ENCODE assay signal across 8 cellular contexts in the genomic region with DNA sequence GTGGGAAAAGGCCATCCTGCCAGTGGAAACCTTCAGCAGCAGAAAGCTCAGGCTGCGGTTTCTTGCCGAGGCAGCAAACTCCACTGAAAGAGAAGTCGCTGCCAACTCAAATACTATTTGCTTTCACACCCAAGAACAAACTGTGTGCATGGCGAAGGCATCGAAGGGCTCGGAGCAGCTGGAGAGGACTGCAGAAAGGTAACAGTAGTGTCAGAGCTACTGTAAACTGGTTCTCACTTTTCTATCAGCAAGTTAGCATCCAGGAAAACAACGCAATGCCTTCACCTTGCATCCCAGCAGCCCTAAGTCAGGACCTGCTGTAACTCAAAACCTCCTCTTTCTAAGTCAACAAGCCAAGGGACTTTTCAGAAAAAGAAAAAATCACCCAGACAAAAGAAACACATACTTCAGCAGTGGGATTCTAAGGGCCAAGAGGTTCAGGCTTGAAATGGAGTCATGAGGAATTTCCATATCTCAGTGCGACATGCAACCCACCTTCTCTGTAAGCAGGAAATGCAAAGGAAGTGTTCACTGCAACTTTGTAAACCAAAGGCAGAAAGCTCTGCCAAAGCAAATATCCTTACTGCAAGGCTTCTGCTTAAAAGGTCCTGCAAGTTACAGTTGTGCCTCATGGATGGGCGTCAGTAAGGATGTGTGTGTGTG.
DNase-seq lines count a peak whose midpoint lies in the region; ATAC-seq and TF ChIP-seq lines count a peak whose summit lies in the region.

No MANE protein-coding gene starts in this region.

- no peaks in the 10 kb centered on the region for H4K20me1 ChIP-seq in SU-DHL-6 (ENCODE audit: low read depth, low read length)

- H3K4me2 ChIP-seq in SU-DHL-6 (ENCODE audit: low read depth, low read length, poor library complexity, severe bottlenecking): peak overlapping the region; percentile 67

- no peaks in the 10 kb centered on the region for H3K79me2 ChIP-seq in SU-DHL-6 (ENCODE audit: insufficient read depth, low read length)

- peak overlapping the region; percentile 55 for H2AFZ ChIP-seq in SU-DHL-6 (ENCODE audit: low read depth, low read length, severe bottlenecking)

- H3K9ac ChIP-seq in SU-DHL-6 (ENCODE audit: low read length): peak overlapping the region; percentile 0; the same call in 1 of the 2 replicates
- peak overlapping the region; percentile 38 for H3K9ac ChIP-seq in endocrine pancreas (ENCODE audit: control insufficient read depth, insufficient read depth, low read length)
- H3K9ac ChIP-seq in mucosa of rectum (ENCODE audit: low read depth in 1 of 2, low read length in 2 of 2): no peak overlapping the region

- DNase-seq in NOMO-1 (lab: John Stamatoyannopoulos, UW; ENCODE audit: unreplicated experiment in 2 of 2) (peak; percentile 10 to 40), NOMO-1 treated with dmso at 0.1 percent for 144 hours (lab: John Stamatoyannopoulos, UW; ENCODE audit: unreplicated experiment) (no peak), SKM-1 (lab: John Stamatoyannopoulos, UW; ENCODE audit: unreplicated experiment) (no peak)

- no peaks in the 10 kb centered on the region for H3K9me2 ChIP-seq in SU-DHL-6 (replicated peaks; ENCODE audit: insufficient read depth, low read length)

- no peak for ATAC-seq in HG03439 (IDR thresholded peaks at IDR 0.05; ENCODE audit: unreplicated experiment)
- ATAC-seq in HG02763 (IDR thresholded peaks at IDR 0.05; ENCODE audit: unreplicated experiment): no peak

- H3K27ac ChIP-seq in SU-DHL-6 (ENCODE audit: low read depth, low read length) (peak overlapping the region; percentile 86), mucosa of rectum (ENCODE audit: low read depth in 2 of 2, low read length in 2 of 2) (peak overlapping the region; percentile 46 to 72)

- H3K36me3 ChIP-seq in SU-DHL-6 (ENCODE audit: low read length) (no peaks in the 10 kb centered on the region), endocrine pancreas (ENCODE audit: control insufficient read depth, insufficient read depth, low read length) (no peaks in the 10 kb centered on the region), mucosa of rectum (ENCODE audit: control insufficient read depth in 2 of 2, insufficient read depth in 2 of 2, low read length in 2 of 2) (no peaks in the 10 kb centered on the region)

- no peak for TF ChIP-seq CTCF in SU-DHL-6 (IDR thresholded peaks at IDR 0.05; ENCODE audit: insufficient read depth, low read length, poor library complexity, severe bottlenecking)

- no peaks in the 10 kb centered on the region for H3K9me3 ChIP-seq in SU-DHL-6 (ENCODE audit: insufficient read depth, low read length)
- H3K9me3 ChIP-seq in endocrine pancreas (ENCODE audit: control insufficient read depth, low read length): no peaks in the 10 kb centered on the region
- H3K9me3 ChIP-seq in mucosa of rectum (ENCODE audit: control insufficient read depth in 2 of 2, low read length in 2 of 2): no peaks in the 10 kb centered on the region

- no peaks in the 10 kb centered on the region for H3K4me1 ChIP-seq in endocrine pancreas (ENCODE audit: control insufficient read depth, insufficient read depth, low read length)
- H3K4me1 ChIP-seq in mucosa of rectum (ENCODE audit: control insufficient read depth in 2 of 2, insufficient read depth in 2 of 2, low read length in 2 of 2): peaks cover 11 to 17% of the 10 kb centered on the region in 2 donors

- H3K27me3 ChIP-seq in SU-DHL-6 (ENCODE audit: low read length): no peaks in the 10 kb centered on the region
- no peaks in the 10 kb centered on the region for H3K27me3 ChIP-seq in endocrine pancreas (ENCODE audit: control insufficient read depth, insufficient read depth, low read length)
- no peaks in the 10 kb centered on the region for H3K27me3 ChIP-seq in mucosa of rectum (ENCODE audit: control insufficient read depth in 2 of 2, insufficient read depth in 2 of 2, low read length in 2 of 2)

- no peak overlapping the region for H3K4me3 ChIP-seq in SU-DHL-6 (ENCODE audit: insufficient read depth, low read length, poor library complexity, severe bottlenecking)
- H3K4me3 ChIP-seq in endocrine pancreas (ENCODE audit: control insufficient read depth, insufficient read depth, low read length): peak overlapping the region; percentile 54
- peak overlapping the region in 1 of 2 donors; percentile 45 for H3K4me3 ChIP-seq in mucosa of rectum (ENCODE audit: low read length in 2 of 2)

- peaks cover 18% of the 10 kb centered on the region for H3F3A ChIP-seq in SU-DHL-6 (ENCODE audit: insufficient read depth)

Comparison
In these comparisons a context has a peak if more than half of its experiments do, and no peak if none do; other contexts are left out.
1. DNase-seq: peak in NOMO-1 (2 of 2); none in NOMO-1 treated with dmso at 0.1 percent for 144 hours (single experiment) and SKM-1 (single experiment).
2. H3K9ac ChIP-seq: peak in SU-DHL-6 (single experiment) and endocrine pancreas (single experiment); none in mucosa of rectum (0 of 2).